Comparison of ENCODE assay signal across 1 cellular context in the genomic region with DNA sequence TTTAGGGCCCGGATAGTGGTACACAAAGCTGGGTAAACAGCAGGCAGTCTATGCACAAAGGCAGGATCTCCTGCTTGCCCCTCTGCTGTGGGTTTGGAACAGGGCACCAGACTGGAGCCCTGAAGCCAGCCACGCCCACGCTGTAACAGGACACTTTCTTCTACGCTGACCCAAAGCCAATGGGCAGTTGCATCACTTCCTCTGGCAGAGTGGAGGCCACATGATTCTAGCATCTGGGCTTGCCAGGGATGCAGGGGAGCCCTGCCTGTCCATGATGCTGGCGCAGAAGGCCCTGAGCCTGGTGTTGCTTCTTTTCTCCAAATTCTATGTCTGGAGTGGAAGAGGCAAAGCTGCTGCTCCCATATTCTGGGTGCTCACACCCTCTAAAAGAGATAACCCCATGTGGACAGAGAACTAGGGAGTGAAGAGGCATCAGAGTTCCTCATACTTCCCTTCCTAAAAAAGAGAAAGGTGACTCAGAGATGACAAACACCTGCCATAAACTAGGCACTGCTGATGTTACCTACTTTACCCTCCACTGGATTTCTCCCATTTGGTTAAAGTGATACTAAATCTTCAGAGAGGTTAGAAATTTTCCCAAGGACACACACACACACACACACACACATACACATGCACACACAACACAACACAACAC.
TF ChIP-seq lines count a peak whose summit lies in the region.

No MANE protein-coding gene starts in this region.

TF ChIP-seq in HEK293, 187 proteins besides CTCF, POLR2A, EP300 and RAD21 (continued from another document):
- TF ChIP-seq, protein P1, sequence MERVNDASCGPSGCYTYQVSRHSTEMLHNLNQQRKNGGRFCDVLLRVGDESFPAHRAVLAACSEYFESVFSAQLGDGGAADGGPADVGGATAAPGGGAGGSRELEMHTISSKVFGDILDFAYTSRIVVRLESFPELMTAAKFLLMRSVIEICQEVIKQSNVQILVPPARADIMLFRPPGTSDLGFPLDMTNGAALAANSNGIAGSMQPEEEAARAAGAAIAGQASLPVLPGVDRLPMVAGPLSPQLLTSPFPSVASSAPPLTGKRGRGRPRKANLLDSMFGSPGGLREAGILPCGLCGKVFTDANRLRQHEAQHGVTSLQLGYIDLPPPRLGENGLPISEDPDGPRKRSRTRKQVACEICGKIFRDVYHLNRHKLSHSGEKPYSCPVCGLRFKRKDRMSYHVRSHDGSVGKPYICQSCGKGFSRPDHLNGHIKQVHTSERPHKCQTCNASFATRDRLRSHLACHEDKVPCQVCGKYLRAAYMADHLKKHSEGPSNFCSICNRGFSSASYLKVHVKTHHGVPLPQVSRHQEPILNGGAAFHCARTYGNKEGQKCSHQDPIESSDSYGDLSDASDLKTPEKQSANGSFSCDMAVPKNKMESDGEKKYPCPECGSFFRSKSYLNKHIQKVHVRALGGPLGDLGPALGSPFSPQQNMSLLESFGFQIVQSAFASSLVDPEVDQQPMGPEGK (tag by site-specific recombination; IDR thresholded peaks at IDR 0.05), result no peak; the same call in 1 of the 2 replicates
- TF ChIP-seq SALL2 (tag by site-specific recombination; IDR thresholded peaks at IDR 0.05; ENCODE audit: borderline replicate concordance) (no peak), SP3 (tag by site-specific recombination; IDR thresholded peaks at IDR 0.05) (0 out of 2 replicates have a peak, but pooled peaks have one; percentile 24), ZNF518A (tag by site-specific recombination; conservative IDR thresholded peaks at IDR 0.05; ENCODE audit: low read depth) (peak; percentile 86), ZNF701 (tag by site-specific recombination; IDR thresholded peaks at IDR 0.05) (no peak), ZBTB1 (tag by site-specific recombination; IDR thresholded peaks at IDR 0.05) (no peak), KLF9 (tag by site-specific recombination; IDR thresholded peaks at IDR 0.05; ENCODE audit: low read depth) (peak; percentile 74), YY1 (tag by site-specific recombination; IDR thresholded peaks at IDR 0.05) (no peak), FEZF1 (tag by site-specific recombination; IDR thresholded peaks at IDR 0.05) (no peak), ZNF24 (tag by site-specific recombination; IDR thresholded peaks at IDR 0.05) (no peak), SP7 (tag by site-specific recombination; IDR thresholded peaks at IDR 0.05) (no peak), ZNF660 (tag by site-specific recombination; IDR thresholded peaks at IDR 0.05) (peak; percentile 62; the same call in 1 of the 2 replicates), ZNF658 (tag by site-specific recombination; IDR thresholded peaks at IDR 0.05) (no peak), ZNF335 (tag by site-specific recombination; conservative IDR thresholded peaks at IDR 0.05) (peak; percentile 61), HOXA7 (CRISPR knock-in tag; IDR thresholded peaks at IDR 0.05; ENCODE audit: borderline replicate concordance) (no peak), ZNF391 (tag by site-specific recombination; IDR thresholded peaks at IDR 0.05; ENCODE audit: borderline replicate concordance, low read depth) (no peak), ZBTB8A (tag by site-specific recombination; IDR thresholded peaks at IDR 0.05) (peak; percentile 74), ZNF610 (tag by site-specific recombination; IDR thresholded peaks at IDR 0.05; ENCODE audit: borderline replicate concordance) (no peak), ZNF555 (tag by site-specific recombination; conservative IDR thresholded peaks at IDR 0.05) (no peak), ZBTB17 (tag by site-specific recombination; IDR thresholded peaks at IDR 0.05) (peak; percentile 42; the same call in 1 of the 2 replicates)
- TF ChIP-seq, protein P2, sequence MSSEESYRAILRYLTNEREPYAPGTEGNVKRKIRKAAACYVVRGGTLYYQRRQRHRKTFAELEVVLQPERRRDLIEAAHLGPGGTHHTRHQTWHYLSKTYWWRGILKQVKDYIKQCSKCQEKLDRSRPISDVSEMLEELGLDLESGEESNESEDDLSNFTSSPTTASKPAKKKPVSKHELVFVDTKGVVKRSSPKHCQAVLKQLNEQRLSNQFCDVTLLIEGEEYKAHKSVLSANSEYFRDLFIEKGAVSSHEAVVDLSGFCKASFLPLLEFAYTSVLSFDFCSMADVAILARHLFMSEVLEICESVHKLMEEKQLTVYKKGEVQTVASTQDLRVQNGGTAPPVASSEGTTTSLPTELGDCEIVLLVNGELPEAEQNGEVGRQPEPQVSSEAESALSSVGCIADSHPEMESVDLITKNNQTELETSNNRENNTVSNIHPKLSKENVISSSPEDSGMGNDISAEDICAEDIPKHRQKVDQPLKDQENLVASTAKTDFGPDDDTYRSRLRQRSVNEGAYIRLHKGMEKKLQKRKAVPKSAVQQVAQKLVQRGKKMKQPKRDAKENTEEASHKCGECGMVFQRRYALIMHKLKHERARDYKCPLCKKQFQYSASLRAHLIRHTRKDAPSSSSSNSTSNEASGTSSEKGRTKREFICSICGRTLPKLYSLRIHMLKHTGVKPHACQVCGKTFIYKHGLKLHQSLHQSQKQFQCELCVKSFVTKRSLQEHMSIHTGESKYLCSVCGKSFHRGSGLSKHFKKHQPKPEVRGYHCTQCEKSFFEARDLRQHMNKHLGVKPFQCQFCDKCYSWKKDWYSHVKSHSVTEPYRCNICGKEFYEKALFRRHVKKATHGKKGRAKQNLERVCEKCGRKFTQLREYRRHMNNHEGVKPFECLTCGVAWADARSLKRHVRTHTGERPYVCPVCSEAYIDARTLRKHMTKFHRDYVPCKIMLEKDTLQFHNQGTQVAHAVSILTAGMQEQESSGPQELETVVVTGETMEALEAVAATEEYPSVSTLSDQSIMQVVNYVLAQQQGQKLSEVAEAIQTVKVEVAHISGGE (tag by site-specific recombination; conservative IDR thresholded peaks at IDR 0.05; ENCODE audit: low read depth), result no peak
- TF ChIP-seq, protein P3, sequence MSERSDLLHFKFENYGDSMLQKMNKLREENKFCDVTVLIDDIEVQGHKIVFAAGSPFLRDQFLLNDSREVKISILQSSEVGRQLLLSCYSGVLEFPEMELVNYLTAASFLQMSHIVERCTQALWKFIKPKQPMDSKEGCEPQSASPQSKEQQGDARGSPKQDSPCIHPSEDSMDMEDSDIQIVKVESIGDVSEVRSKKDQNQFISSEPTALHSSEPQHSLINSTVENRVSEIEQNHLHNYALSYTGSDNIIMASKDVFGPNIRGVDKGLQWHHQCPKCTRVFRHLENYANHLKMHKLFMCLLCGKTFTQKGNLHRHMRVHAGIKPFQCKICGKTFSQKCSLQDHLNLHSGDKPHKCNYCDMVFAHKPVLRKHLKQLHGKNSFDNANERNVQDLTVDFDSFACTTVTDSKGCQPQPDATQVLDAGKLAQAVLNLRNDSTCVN (tag by site-specific recombination; optimal IDR thresholded peaks at IDR 0.05), result no peak
- TF ChIP-seq, protein P4, sequence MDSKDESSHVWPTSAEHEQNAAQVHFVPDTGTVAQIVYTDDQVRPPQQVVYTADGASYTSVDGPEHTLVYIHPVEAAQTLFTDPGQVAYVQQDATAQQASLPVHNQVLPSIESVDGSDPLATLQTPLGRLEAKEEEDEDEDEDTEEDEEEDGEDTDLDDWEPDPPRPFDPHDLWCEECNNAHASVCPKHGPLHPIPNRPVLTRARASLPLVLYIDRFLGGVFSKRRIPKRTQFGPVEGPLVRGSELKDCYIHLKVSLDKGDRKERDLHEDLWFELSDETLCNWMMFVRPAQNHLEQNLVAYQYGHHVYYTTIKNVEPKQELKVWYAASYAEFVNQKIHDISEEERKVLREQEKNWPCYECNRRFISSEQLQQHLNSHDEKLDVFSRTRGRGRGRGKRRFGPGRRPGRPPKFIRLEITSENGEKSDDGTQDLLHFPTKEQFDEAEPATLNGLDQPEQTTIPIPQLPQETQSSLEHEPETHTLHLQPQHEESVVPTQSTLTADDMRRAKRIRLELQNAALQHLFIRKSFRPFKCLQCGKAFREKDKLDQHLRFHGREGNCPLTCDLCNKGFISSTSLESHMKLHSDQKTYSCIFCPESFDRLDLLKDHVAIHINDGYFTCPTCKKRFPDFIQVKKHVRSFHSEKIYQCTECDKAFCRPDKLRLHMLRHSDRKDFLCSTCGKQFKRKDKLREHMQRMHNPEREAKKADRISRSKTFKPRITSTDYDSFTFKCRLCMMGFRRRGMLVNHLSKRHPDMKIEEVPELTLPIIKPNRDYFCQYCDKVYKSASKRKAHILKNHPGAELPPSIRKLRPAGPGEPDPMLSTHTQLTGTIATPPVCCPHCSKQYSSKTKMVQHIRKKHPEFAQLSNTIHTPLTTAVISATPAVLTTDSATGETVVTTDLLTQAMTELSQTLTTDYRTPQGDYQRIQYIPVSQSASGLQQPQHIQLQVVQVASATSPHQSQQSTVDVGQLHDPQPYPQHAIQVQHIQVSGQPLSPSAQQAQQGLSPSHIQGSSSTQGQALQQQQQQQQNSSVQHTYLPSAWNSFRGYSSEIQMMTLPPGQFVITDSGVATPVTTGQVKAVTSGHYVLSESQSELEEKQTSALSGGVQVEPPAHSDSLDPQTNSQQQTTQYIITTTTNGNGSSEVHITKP (tag by site-specific recombination; IDR thresholded peaks at IDR 0.05), result peak; percentile 66
TF ChIP-seq in HEK293: peak in this region for 12.
